Comparison of ENCODE assay signal across 8 cellular contexts in genomic region chr15:85618956-85619491, GRCh38.
A peak's percentile ranks its signal among the peaks of the same experiment; 100 is the strongest.
DNase-seq lines count a peak whose midpoint lies in the region; ATAC-seq and TF ChIP-seq lines count a peak whose summit lies in the region.

No MANE protein-coding gene starts in this region.

- no peak overlapping the region for H3K27ac Mint-ChIP-seq in central memory CD8-positive, alpha-beta T cell (ENCODE audit: low read depth)

- peaks cover 0 to 26% (median 6%) of the 10 kb centered on the region in 4 donors for H3K4me1 ChIP-seq in right lobe of liver

- H3K4me3 ChIP-seq in WI38 (ENCODE audit: low read depth, low read length), result peak overlapping the region; percentile 55
- H3K4me3 ChIP-seq in right lobe of liver, result no peak overlapping the region

- peaks cover 2% of the 10 kb centered on the region for H3K36me3 Mint-ChIP-seq in central memory CD8-positive, alpha-beta T cell (ENCODE audit: insufficient read depth)

- no peaks in the 10 kb centered on the region for H3K36me3 ChIP-seq in right lobe of liver

- H3K27me3 ChIP-seq in right lobe of liver, result no peaks in the 10 kb centered on the region

- TF ChIP-seq POLR2A in right lobe of liver (IDR thresholded peaks at IDR 0.05), result peak; percentile 35

- no peaks in the 10 kb centered on the region for H3K9me3 ChIP-seq in right lobe of liver

- H3K4me3 Mint-ChIP-seq in central memory CD8-positive, alpha-beta T cell, result no peak overlapping the region

- H3K4me1 Mint-ChIP-seq in central memory CD8-positive, alpha-beta T cell, result peaks cover 37% of the 10 kb centered on the region

- ATAC-seq in HG02973 (IDR thresholded peaks at IDR 0.05; ENCODE audit: unreplicated experiment), result peak; percentile 55
- peak; percentile 80 for ATAC-seq in central memory CD8-positive, alpha-beta T cell (replicated peaks; ENCODE audit: extremely low read depth, poor library complexity, severe bottlenecking)
- ATAC-seq in right lobe of liver, result peak; percentile 31 to 46 (median 38)

- no peaks in the 10 kb centered on the region for H3K9me3 Mint-ChIP-seq in central memory CD8-positive, alpha-beta T cell

- DNase-seq in GM03348 (ENCODE audit: low spot score), result peak; percentile 75
- DNase-seq in central memory CD8-positive, alpha-beta T cell (ENCODE audit: low spot score in 2 of 2), result peak in 1 of 2 donors; percentile 24
- peak in 1 of 3 donors; percentile 47 for DNase-seq in right lobe of liver
- peak; percentile 45 to 49 for DNase-seq in stimulated activated CD4-positive, alpha-beta T cell treated with anti-CD3 and anti-CD28 coated beads, Interleukin-2, amount 100 ng/mL, for 48 hours
- no peak for DNase-seq in NCI-H2171 treated with DMSO at 0.1 percent for 48 hours (lab: John Stamatoyannopoulos, UW)
- no peak for DNase-seq in NCI-H1694 (lab: John Stamatoyannopoulos, UW)

- 19% methylated on average over 8 of the region's 8 CpGs for WGBS in right lobe of liver (ENCODE audit: insufficient coverage, low coverage, low lambda C conversion rate, missing lambda C conversion rate)

- TF ChIP-seq CTCF in WI38 (IDR thresholded peaks at IDR 0.05; ENCODE audit: low read depth, low read length) (no peak), right lobe of liver (IDR thresholded peaks at IDR 0.05) (no peak)

- intact Hi-C loops in right lobe of liver (cut with DNase I), result no loop called here

- H3K27me3 Mint-ChIP-seq in central memory CD8-positive, alpha-beta T cell, result no peaks in the 10 kb centered on the region

- H3K27ac ChIP-seq in right lobe of liver, result peak overlapping the region; percentile 17 to 78 (median 27)

Comparison
In these comparisons a context has a peak if more than half of its experiments do, and no peak if none do; other contexts are left out.
1. DNase-seq: peak in GM03348 (single experiment) and stimulated activated CD4-positive, alpha-beta T cell treated with anti-CD3 and anti-CD28 coated beads, Interleukin-2, amount 100 ng/mL, for 48 hours (2 of 2); none in NCI-H2171 treated with DMSO at 0.1 percent for 48 hours (single experiment) and NCI-H1694 (single experiment).
2. Peak in every context shown above with its lines, with median percentiles within 50 percentile points of each other: ATAC-seq.